8 cellular contexts compared by ENCODE assay signal in the genomic region with DNA sequence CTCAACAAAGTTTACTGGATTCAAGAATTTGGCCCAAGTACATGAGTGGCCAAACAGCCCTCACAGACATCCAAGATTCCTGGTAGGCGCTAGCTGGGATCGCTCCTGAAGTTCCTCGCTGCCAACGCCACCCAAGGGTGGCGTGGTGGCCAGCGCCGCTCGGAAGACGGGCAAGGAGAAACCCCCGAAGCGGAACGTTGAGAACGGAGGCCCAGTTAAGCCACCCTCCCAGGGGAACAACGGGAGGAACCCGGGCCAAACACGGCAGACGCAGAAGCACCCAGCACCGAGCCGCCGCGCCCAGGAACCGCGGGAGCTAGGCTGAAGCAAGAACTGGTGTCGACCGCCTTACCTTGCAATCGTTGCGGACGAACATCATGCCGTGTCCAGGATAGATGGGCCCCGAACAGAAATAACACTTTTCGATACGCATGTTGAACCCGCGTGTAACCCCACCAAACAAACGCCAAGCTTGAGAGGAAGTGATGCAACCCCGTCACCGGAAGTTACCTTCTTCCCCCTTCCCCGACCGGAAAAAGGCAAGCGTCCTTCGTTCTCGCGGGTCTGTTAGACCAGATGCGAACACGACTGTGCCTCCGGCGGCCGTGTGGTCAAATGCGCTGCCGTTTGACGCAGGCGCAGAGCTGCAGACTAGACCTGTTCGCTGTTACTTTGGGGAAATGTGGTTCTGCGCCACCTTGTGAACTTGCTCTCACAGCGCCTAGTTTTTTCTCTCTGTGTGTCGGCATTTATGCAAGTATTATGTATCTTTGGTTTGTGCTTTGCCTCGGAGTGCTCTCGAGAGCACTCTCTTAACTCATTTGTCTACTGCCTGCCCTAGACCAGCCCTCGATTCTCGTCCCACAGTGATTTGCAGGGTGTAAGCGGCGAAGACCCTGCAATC. TPM values are rescaled to one million over a fixed set of nuclear protein-coding genes. Genes with fewer than 3 reads are reported as not detected.
A peak's percentile ranks its signal among the peaks of the same experiment; 100 is the strongest.
DNase-seq lines count a peak whose midpoint lies in the region; ATAC-seq, FAIRE-seq and TF ChIP-seq lines count a peak whose summit lies in the region.

A gene (minus strand): TSS at position 484 of the 904 bp plus-strand sequence. CDS start 51 bp downstream, at position 433.

- H3K4me3 ChIP-seq in RWPE2 (ENCODE audit: severe bottlenecking) (peak within 1 kb of the TSS; percentile 91), fibroblast of the aortic adventitia (ENCODE audit: low read depth, low read length) (peak within 1 kb of the TSS; percentile 96)

- DNase-seq in H54 (ENCODE audit: insufficient read length, low spot score): peak; percentile 75
- peak; percentile 100 for DNase-seq in LoVo (ENCODE audit: low spot score)
- DNase-seq in RWPE2 (ENCODE audit: low spot score): peak; percentile 100
- DNase-seq in activated T-helper 9 cell treated with anti-CD3 and anti-CD28 coated beads, Interleukin-2, amount 50 U/mL, for 16 hours (ENCODE audit: low read depth): peak; percentile 93
- peak; percentile 99 for DNase-seq in fibroblast of the aortic adventitia (ENCODE audit: low read depth)
- DNase-seq in stimulated activated naive CD8-positive, alpha-beta T cell treated with anti-CD3 and anti-CD28 coated beads, Interleukin-15, amount 100 ng/mL, for 72 hours: peak; percentile 92 to 96

- peaks cover 5% of the 10 kb centered on the region for H3K4me1 Mint-ChIP-seq in nephron
- peaks cover 23% of the 10 kb centered on the region for H3K4me1 Mint-ChIP-seq in stimulated activated naive CD8-positive, alpha-beta T cell treated with anti-CD3 and anti-CD28 coated beads, Interleukin-15, amount 100 ng/mL, for 72 hours

- peak; percentile 97 for ATAC-seq in RWPE2 (ENCODE audit: low read depth)
- peak; percentile 98 for ATAC-seq in stimulated activated naive CD8-positive, alpha-beta T cell treated with anti-CD3 and anti-CD28 coated beads, Interleukin-15, amount 100 ng/mL, for 72 hours

- no peaks in the 10 kb centered on the region for H3K4me1 ChIP-seq in ES-I3 (ENCODE audit: insufficient read depth, low read length)
- H3K4me1 ChIP-seq in RWPE2 (ENCODE audit: insufficient read depth, poor library complexity, severe bottlenecking): peaks cover 28% of the 10 kb centered on the region

- H3K9me3 ChIP-seq in ES-I3 (ENCODE audit: control insufficient read depth, insufficient read depth, low read length) (no peaks in the 10 kb centered on the region; the same call in 1 of the 2 replicates), RWPE2 (ENCODE audit: severe bottlenecking) (no peaks in the 10 kb centered on the region)

- H3K9ac ChIP-seq in ES-I3 (ENCODE audit: low read depth, low read length): peak within 1 kb of the TSS; percentile 87

- H3K36me3 ChIP-seq in ES-I3 (ENCODE audit: insufficient read depth, low read length): peaks cover 3% of the 10 kb centered on the region; the same call in 1 of the 2 replicates
- peaks cover 41% of the 10 kb centered on the region for H3K36me3 ChIP-seq in RWPE2 (ENCODE audit: low read depth)

- no peak within 1 kb of the TSS for H3K4me3 Mint-ChIP-seq in nephron
- H3K4me3 Mint-ChIP-seq in stimulated activated naive CD8-positive, alpha-beta T cell treated with anti-CD3 and anti-CD28 coated beads, Interleukin-15, amount 100 ng/mL, for 72 hours: no peak within 1 kb of the TSS

- peak; percentile 98 for FAIRE-seq in H54 (lab: Jason Lieb, UNC)

- peaks cover 5% of the 10 kb centered on the region for H3K36me3 Mint-ChIP-seq in nephron (ENCODE audit: low read depth)

- peak; percentile 53 for TF ChIP-seq POLR2A in H54 (IDR thresholded peaks at IDR 0.05; ENCODE audit: low read depth, low read length)

- TF ChIP-seq CTCF in RWPE2 (IDR thresholded peaks at IDR 0.05; ENCODE audit: poor library complexity, severe bottlenecking) (peak; percentile 73), fibroblast of the aortic adventitia (IDR thresholded peaks at IDR 0.05; ENCODE audit: insufficient read depth, low read length) (peak; percentile 43), nephron (IDR thresholded peaks at IDR 0.05; ENCODE audit: unreplicated experiment in 3 of 3) (peak; percentile 41 to 49 (median 48))

- no peaks in the 10 kb centered on the region for H3K27me3 ChIP-seq in RWPE2 (ENCODE audit: insufficient read depth, poor library complexity, severe bottlenecking)

- no peak within 1 kb of the TSS for H3K27ac Mint-ChIP-seq in nephron
- no peak within 1 kb of the TSS for H3K27ac Mint-ChIP-seq in stimulated activated naive CD8-positive, alpha-beta T cell treated with anti-CD3 and anti-CD28 coated beads, Interleukin-15, amount 100 ng/mL, for 72 hours

- peaks cover 3% of the 10 kb centered on the region for H3K9me3 Mint-ChIP-seq in nephron
- H3K9me3 Mint-ChIP-seq in stimulated activated naive CD8-positive, alpha-beta T cell treated with anti-CD3 and anti-CD28 coated beads, Interleukin-15, amount 100 ng/mL, for 72 hours: peaks cover 7 to 12% of the 10 kb centered on the region in 2 donors

- H3K27me3 Mint-ChIP-seq in nephron (ENCODE audit: low read depth): no peaks in the 10 kb centered on the region
- H3K27me3 Mint-ChIP-seq in stimulated activated naive CD8-positive, alpha-beta T cell treated with anti-CD3 and anti-CD28 coated beads, Interleukin-15, amount 100 ng/mL, for 72 hours: no peaks in the 10 kb centered on the region

- H3K27ac ChIP-seq in RWPE2 (ENCODE audit: poor library complexity, severe bottlenecking): peak within 1 kb of the TSS; percentile 67

RNA-seq across cellular contexts. Expression of the gene that starts here (rescaled TPM):
- 131 and 149 TPM in 2 replicates for total RNA-seq in fibroblast of the aortic adventitia (ENCODE audit: low replicate concordance)

Comparison
In these comparisons a context has a peak if more than half of its experiments do, and no peak if none do; other contexts are left out.
1. Peak in every context shown above with its lines: DNase-seq, ATAC-seq, H3K4me3 ChIP-seq and H3K27ac ChIP-seq.